ENCODE assay signal across 20 cellular contexts in the genomic region with DNA sequence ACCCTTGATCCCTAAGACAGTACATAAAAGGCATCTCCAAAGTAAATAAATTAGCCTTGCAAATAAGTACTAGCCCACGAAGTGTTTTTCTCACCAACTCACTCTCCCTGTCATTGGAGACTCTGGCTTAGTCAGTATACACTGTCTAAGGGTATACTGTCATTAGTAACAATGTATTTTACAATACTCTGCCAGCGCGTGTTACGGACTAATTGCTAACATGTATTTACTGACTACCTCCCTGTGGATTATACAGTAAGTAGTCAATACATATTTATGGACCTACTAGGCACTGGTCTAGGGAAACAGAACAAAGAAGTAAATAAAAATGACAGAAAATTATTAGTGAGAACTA.
A peak's percentile ranks its signal among the peaks of the same experiment; 100 is the strongest.
DNase-seq lines count a peak whose midpoint lies in the region; ATAC-seq and TF ChIP-seq lines count a peak whose summit lies in the region.
"Had no signal": no experiment of that assay in that cellular context is flagged by ENCODE, and none has a peak within 500 bp of the region (broad histone marks: within the 10 kb centered on the region; RNA-seq: fewer than 3 reads in every experiment).

No MANE protein-coding gene starts in this region.

- peaks cover 87% of the 10 kb centered on the region for H3K36me3 Mint-ChIP-seq in activated CD4-positive, alpha-beta T cell treated with anti-CD3 and anti-CD28 coated beads for 36 hours (ENCODE audit: low read depth)
- peaks cover 84% of the 10 kb centered on the region for H3K36me3 Mint-ChIP-seq in CD8-positive, alpha-beta T cell
- peaks cover 70% of the 10 kb centered on the region for H3K36me3 Mint-ChIP-seq in activated CD4-positive, alpha-beta memory T cell treated with anti-CD3 and anti-CD28 coated beads for 36 hours
- H3K36me3 Mint-ChIP-seq in naive thymus-derived CD8-positive, alpha-beta T cell = peaks cover 5 to 87% (median 27%) of the 10 kb centered on the region in 3 donors
- H3K36me3 Mint-ChIP-seq: WTC11 had no signal

- no peaks in the 10 kb centered on the region for H3K9me3 ChIP-seq in CD8-positive, alpha-beta T cell (ENCODE audit: low read length)
- H3K9me3 ChIP-seq: prostate gland had no signal

- intact Hi-C loops in activated CD4-positive, alpha-beta T cell treated with anti-CD3 and anti-CD28 coated beads for 36 hours (cut with DNase I, micrococcal nuclease) = loop anchor here (2.0 kb wide), 3 partner anchors 30 to 70 kb away; no protein-coding TSS in a partner anchor
- intact Hi-C loops in CD8-positive, alpha-beta T cell (cut with DNase I, micrococcal nuclease) = loop anchor here in 1 of 2 experiments (10.0 kb wide), 1 partner anchor 46 kb away; no protein-coding TSS in a partner anchor
- intact Hi-C loops in activated CD4-positive, alpha-beta memory T cell treated with anti-CD3 and anti-CD28 coated beads for 36 hours (cut with micrococcal nuclease) = loop anchor here (2.0 kb wide), 5 partner anchors 30 to 70 kb away; no protein-coding TSS in a partner anchor

- POLR2A ChIA-PET in activated CD4-positive, alpha-beta T cell treated with anti-CD3 and anti-CD28 coated beads for 36 hours (lab: Charles Lee) = interaction anchor here (0.7 to 1.7 kb wide), 6 partner anchors 10 to 71 kb away, joined by 3 to 16 read pairs (median 4); a partner anchor contains a TSS
- POLR2A ChIA-PET in CD8-positive, alpha-beta T cell (lab: Charles Lee) = interaction anchor here (0.8 kb wide), 1 partner anchor 8 kb away, joined by 3 read pairs; no protein-coding TSS in a partner anchor
- POLR2A ChIA-PET in activated CD4-positive, alpha-beta memory T cell treated with anti-CD3 and anti-CD28 coated beads for 36 hours (lab: Charles Lee) = interaction anchor here (0.8 to 2.4 kb wide), 10 partner anchors 11 to 70 kb away, joined by 3 to 19 read pairs (median 4); no protein-coding TSS in a partner anchor
- POLR2A ChIA-PET in naive thymus-derived CD8-positive, alpha-beta T cell (lab: Charles Lee) = no interaction called here

- H3K4me1 Mint-ChIP-seq in activated CD4-positive, alpha-beta T cell treated with anti-CD3 and anti-CD28 coated beads for 36 hours = peaks cover 55% of the 10 kb centered on the region
- H3K4me1 Mint-ChIP-seq in CD8-positive, alpha-beta T cell (ENCODE audit: low read depth) = peaks cover 32% of the 10 kb centered on the region
- peaks cover 51% of the 10 kb centered on the region for H3K4me1 Mint-ChIP-seq in activated CD4-positive, alpha-beta memory T cell treated with anti-CD3 and anti-CD28 coated beads for 36 hours (ENCODE audit: low read depth)
- peaks cover 23 to 38% (median 30%) of the 10 kb centered on the region in 4 donors for H3K4me1 Mint-ChIP-seq in naive thymus-derived CD8-positive, alpha-beta T cell

- CTCF ChIA-PET in activated CD4-positive, alpha-beta T cell treated with anti-CD3 and anti-CD28 coated beads for 36 hours (lab: Charles Lee) = interaction anchor here (0.6 to 2.4 kb wide), 11 partner anchors 9 to 161 kb away, joined by 3 to 11 read pairs (median 3); no protein-coding TSS in a partner anchor
- CTCF ChIA-PET in CD8-positive, alpha-beta T cell (lab: Charles Lee) = interaction anchor here (1.2 kb wide), 1 partner anchor 36 kb away, joined by 3 read pairs; no protein-coding TSS in a partner anchor
- CTCF ChIA-PET in activated CD4-positive, alpha-beta memory T cell treated with anti-CD3 and anti-CD28 coated beads for 36 hours (lab: Charles Lee) = interaction anchor here (1.2 to 2.7 kb wide), 5 partner anchors 11 to 124 kb away, joined by 4 to 12 read pairs (median 6); a partner anchor contains a TSS

- H3K27me3 ChIP-seq in CD8-positive, alpha-beta T cell (ENCODE audit: insufficient read depth, low read length) = no peaks in the 10 kb centered on the region

- no peak overlapping the region for H3K4me3 ChIP-seq in CD8-positive, alpha-beta T cell (ENCODE audit: low read depth, low read length)
- H3K4me3 ChIP-seq: GM12878, prostate gland, skin epidermis had no signal

- H3K27ac Mint-ChIP-seq in activated CD4-positive, alpha-beta T cell treated with anti-CD3 and anti-CD28 coated beads for 36 hours = peak overlapping the region; percentile 95
- peak overlapping the region; percentile 83 for H3K27ac Mint-ChIP-seq in CD8-positive, alpha-beta T cell
- H3K27ac Mint-ChIP-seq in activated CD4-positive, alpha-beta memory T cell treated with anti-CD3 and anti-CD28 coated beads for 36 hours = peak overlapping the region; percentile 89
- H3K27ac Mint-ChIP-seq in naive thymus-derived CD8-positive, alpha-beta T cell = peak overlapping the region in 9 of 10 donors; percentile 71 to 92 (median 87)
- H3K27ac Mint-ChIP-seq: nephron progenitor cell had no signal

- no peaks in the 10 kb centered on the region for H3K27me3 Mint-ChIP-seq in activated CD4-positive, alpha-beta T cell treated with anti-CD3 and anti-CD28 coated beads for 36 hours
- H3K27me3 Mint-ChIP-seq in CD8-positive, alpha-beta T cell (ENCODE audit: low read depth) = no peaks in the 10 kb centered on the region
- no peaks in the 10 kb centered on the region for H3K27me3 Mint-ChIP-seq in activated CD4-positive, alpha-beta memory T cell treated with anti-CD3 and anti-CD28 coated beads for 36 hours
- no peaks in the 10 kb centered on the region for H3K27me3 Mint-ChIP-seq in naive thymus-derived CD8-positive, alpha-beta T cell

- H3K4me1 ChIP-seq in CD8-positive, alpha-beta T cell (ENCODE audit: insufficient read depth, low read length) = peaks cover 17% of the 10 kb centered on the region
- H3K4me1 ChIP-seq: prostate gland had no signal

- peak overlapping the region; percentile 26 for H3K4me3 Mint-ChIP-seq in activated CD4-positive, alpha-beta T cell treated with anti-CD3 and anti-CD28 coated beads for 36 hours
- H3K4me3 Mint-ChIP-seq in CD8-positive, alpha-beta T cell = peak overlapping the region; percentile 5
- no peak overlapping the region for H3K4me3 Mint-ChIP-seq in activated CD4-positive, alpha-beta memory T cell treated with anti-CD3 and anti-CD28 coated beads for 36 hours
- peak overlapping the region in 6 of 10 donors; percentile 10 to 61 (median 41) for H3K4me3 Mint-ChIP-seq in naive thymus-derived CD8-positive, alpha-beta T cell
- H3K4me3 Mint-ChIP-seq: nephron progenitor cell, WTC11 had no signal

- peak; percentile 48 for ATAC-seq in activated CD4-positive, alpha-beta T cell treated with anti-CD3 and anti-CD28 coated beads for 36 hours
- ATAC-seq in CD8-positive, alpha-beta T cell = no peak
- no peak for ATAC-seq in naive thymus-derived CD8-positive, alpha-beta T cell
- no peak for ATAC-seq in GM21390 (IDR thresholded peaks at IDR 0.05; ENCODE audit: unreplicated experiment)
- ATAC-seq: GM12878, left colon, PC-3 had no signal

- peak; percentile 9 for DNase-seq in activated CD4-positive, alpha-beta T cell treated with anti-CD3 and anti-CD28 coated beads for 36 hours
- no peak for DNase-seq in activated CD4-positive, alpha-beta T cell treated with anti-CD3 and anti-CD28 coated beads for 1 hour
- no peak for DNase-seq in CD8-positive, alpha-beta T cell
- no peak for DNase-seq in activated CD4-positive, alpha-beta memory T cell treated with anti-CD3 and anti-CD28 coated beads for 36 hours
- no peak for DNase-seq in naive thymus-derived CD8-positive, alpha-beta T cell
- DNase-seq in NCI-H446 treated with DMSO at 0.1 percent for 48 hours (lab: John Stamatoyannopoulos, UW) (no peak), GM10266 (ENCODE audit: extremely low spot score) (no peak)
- DNase-seq: activated CD8-positive, alpha-beta memory T cell treated with anti-CD3 and anti-CD28 coated beads, Interleukin-2, amount 50 U/mL, for 48 hours; foreskin melanocyte; GF-D8; left colon; mesendoderm; nephron progenitor cell; PC-3; SIG-M5 had no signal

- no peak overlapping the region for H3K27ac ChIP-seq in CD8-positive, alpha-beta T cell (ENCODE audit: low read depth, low read length)
- H3K27ac ChIP-seq: prostate gland had no signal

- H3K9me3 Mint-ChIP-seq in activated CD4-positive, alpha-beta T cell treated with anti-CD3 and anti-CD28 coated beads for 36 hours (ENCODE audit: low read depth) = no peaks in the 10 kb centered on the region
- H3K9me3 Mint-ChIP-seq in CD8-positive, alpha-beta T cell = no peaks in the 10 kb centered on the region
- no peaks in the 10 kb centered on the region for H3K9me3 Mint-ChIP-seq in activated CD4-positive, alpha-beta memory T cell treated with anti-CD3 and anti-CD28 coated beads for 36 hours
- no peaks in the 10 kb centered on the region for H3K9me3 Mint-ChIP-seq in naive thymus-derived CD8-positive, alpha-beta T cell
- H3K9me3 Mint-ChIP-seq: nephron progenitor cell, WTC11 had no signal

- H3K36me3 ChIP-seq in CD8-positive, alpha-beta T cell (ENCODE audit: insufficient read depth, low read length) = peaks cover 32% of the 10 kb centered on the region
- H3K36me3 ChIP-seq: prostate gland had no signal

- TF ChIP-seq CTCF in CD8-positive, alpha-beta T cell (IDR thresholded peaks at IDR 0.05) = no peak
- TF ChIP-seq CTCF in GM10266 (IDR thresholded peaks at IDR 0.05; ENCODE audit: control insufficient read depth, insufficient read depth, low read depth, missing control alignments) = no peak
